8 cellular contexts compared by ENCODE assay signal in genomic region chr12:118377005-118377890, GRCh38. TPM values are rescaled to one million over a fixed set of nuclear protein-coding genes. Genes with fewer than 3 reads are reported as not detected.
DNase-seq lines count a peak whose midpoint lies in the region; ATAC-seq, FAIRE-seq and TF ChIP-seq lines count a peak whose summit lies in the region.

No MANE protein-coding gene starts in this region.

- peaks cover 10% of the 10 kb centered on the region; the same call in 1 of the 2 replicates for H3K79me2 ChIP-seq in KMS-11 (ENCODE audit: insufficient read depth, low read depth)
- peaks cover 39% of the 10 kb centered on the region for H3K79me2 ChIP-seq in keratinocyte (ENCODE audit: control insufficient read depth, insufficient read depth, low read length)

- no peaks in the 10 kb centered on the region for H3K9me1 ChIP-seq in keratinocyte (ENCODE audit: control insufficient read depth, extremely low read depth, insufficient read depth, low read length)

- H3K27ac ChIP-seq in KMS-11 = no peak overlapping the region; the same call in 1 of the 2 replicates
- peak overlapping the region; percentile 95 for H3K27ac ChIP-seq in keratinocyte (ENCODE audit: control insufficient read depth, insufficient read depth, low read length)
- peak overlapping the region; percentile 89 to 97 for H3K27ac ChIP-seq in testis

- no peaks in the 10 kb centered on the region for H4K20me1 ChIP-seq in KMS-11 (ENCODE audit: insufficient read depth)
- H4K20me1 ChIP-seq in keratinocyte (ENCODE audit: control insufficient read depth, extremely low read depth, insufficient read depth, low read length) = peaks cover 3% of the 10 kb centered on the region

- H3K27me3 Mint-ChIP-seq in activated naive CD8-positive, alpha-beta T cell treated with anti-CD3 and anti-CD28 coated beads, Interleukin-2, amount 50 U/mL, for 24 hours = no peaks in the 10 kb centered on the region

- dilution Hi-C loops in keratinocyte (cut with MboI; ENCODE audit: extremely low pct_ligation_motif_present, low sequenced_read_pairs) = no loop called here

- peak; percentile 38 for DNase-seq in COLO668 (lab: John Stamatoyannopoulos, UW; ENCODE audit: unreplicated experiment)
- DNase-seq in activated naive CD8-positive, alpha-beta T cell treated with anti-CD3 and anti-CD28 coated beads, Interleukin-2, amount 50 U/mL, for 24 hours = no peak
- no peak for DNase-seq in keratinocyte (ENCODE audit: low read depth, low spot score)
- DNase-seq in testis = no peak

- no peaks in the 10 kb centered on the region for H3K9me3 Mint-ChIP-seq in activated naive CD8-positive, alpha-beta T cell treated with anti-CD3 and anti-CD28 coated beads, Interleukin-2, amount 50 U/mL, for 24 hours

- H3K4me3 ChIP-seq in KMS-11 (IDR thresholded peaks at IDR 0.05; ENCODE audit: insufficient read depth, low read depth, low read length) = no peak overlapping the region
- H3K4me3 ChIP-seq in keratinocyte (ENCODE audit: control insufficient read depth in 2 of 3, extremely low read depth in 1 of 3, insufficient read depth in 2 of 3, low read depth in 1 of 3, low read length in 3 of 3) = peak overlapping the region; percentile 90 to 94 (median 92)
- peak overlapping the region; percentile 94 to 99 for H3K4me3 ChIP-seq in testis

- WGBS in testis, 2 donors = 0 to 2% methylated on average over 18 to 23 of the region's 23 CpGs

- no peak for FAIRE-seq in keratinocyte (lab: Jason Lieb, UNC)

- H3K36me3 Mint-ChIP-seq in activated naive CD8-positive, alpha-beta T cell treated with anti-CD3 and anti-CD28 coated beads, Interleukin-2, amount 50 U/mL, for 24 hours (ENCODE audit: low read depth) = peaks cover 11% of the 10 kb centered on the region

- TF ChIP-seq POLR2A in testis (IDR thresholded peaks at IDR 0.05) = no peak

- TF ChIP-seq CTCF in KMS-11 (conservative IDR thresholded peaks at IDR 0.05; ENCODE audit: low read depth, low read length) (no peak), keratinocyte (optimal IDR thresholded peaks at IDR 0.05 in 1 of 3, IDR thresholded peaks at IDR 0.05 in 1 of 3, conservative IDR thresholded peaks at IDR 0.05 in 1 of 3; ENCODE audit: extremely low read depth in 1 of 3, insufficient read depth in 2 of 3, low read length in 3 of 3) (no peak), testis (IDR thresholded peaks at IDR 0.05) (no peak)

- H3K9me3 ChIP-seq in keratinocyte (ENCODE audit: control insufficient read depth, low read depth, low read length) (no peaks in the 10 kb centered on the region), testis (no peaks in the 10 kb centered on the region)

- peaks cover 36% of the 10 kb centered on the region for H3K4me1 Mint-ChIP-seq in activated naive CD8-positive, alpha-beta T cell treated with anti-CD3 and anti-CD28 coated beads, Interleukin-2, amount 50 U/mL, for 24 hours

- H3K4me1 ChIP-seq in KMS-11 (ENCODE audit: low read depth, poor library complexity, severe bottlenecking) (peaks cover 10% of the 10 kb centered on the region), keratinocyte (ENCODE audit: control insufficient read depth, extremely low read depth, insufficient read depth, low read length) (peaks cover 27% of the 10 kb centered on the region), testis (peaks cover 17% of the 10 kb centered on the region)

- peak overlapping the region; percentile 82 for H3K4me3 Mint-ChIP-seq in activated naive CD8-positive, alpha-beta T cell treated with anti-CD3 and anti-CD28 coated beads, Interleukin-2, amount 50 U/mL, for 24 hours

- peak overlapping the region; percentile 91 for H3K27ac Mint-ChIP-seq in activated naive CD8-positive, alpha-beta T cell treated with anti-CD3 and anti-CD28 coated beads, Interleukin-2, amount 50 U/mL, for 24 hours

- H3K4me2 ChIP-seq in KMS-11 = peak overlapping the region; percentile 58
- peak overlapping the region; percentile 98 for H3K4me2 ChIP-seq in keratinocyte (ENCODE audit: control insufficient read depth, extremely low read depth, insufficient read depth, low read depth, low read length)

- peak overlapping the region; percentile 85; the same call in 1 of the 2 replicates for H3K9ac ChIP-seq in KMS-11
- H3K9ac ChIP-seq in keratinocyte (ENCODE audit: control insufficient read depth, extremely low read depth, insufficient read depth, low read length) = peak overlapping the region; percentile 93

- H3K36me3 ChIP-seq in KMS-11 (ENCODE audit: insufficient read depth) (no peaks in the 10 kb centered on the region), keratinocyte (ENCODE audit: control insufficient read depth in 2 of 2, extremely low read depth in 1 of 2, insufficient read depth in 2 of 2, low read length in 2 of 2) (peaks cover 0 to 6% of the 10 kb centered on the region in 2 experiments), testis (ENCODE audit: low read depth, missing control alignments) (no peaks in the 10 kb centered on the region)

- no peak overlapping the region for H2AFZ ChIP-seq in KMS-11 (ENCODE audit: low read depth)
- peak overlapping the region; percentile 63 for H2AFZ ChIP-seq in keratinocyte (ENCODE audit: control insufficient read depth, low read length)

- no peak for ATAC-seq in activated naive CD8-positive, alpha-beta T cell treated with anti-CD3 and anti-CD28 coated beads, Interleukin-2, amount 50 U/mL, for 24 hours
- no peak for ATAC-seq in GM21786 (IDR thresholded peaks at IDR 0.05; ENCODE audit: unreplicated experiment)
- no peak for ATAC-seq in GM19035 (IDR thresholded peaks at IDR 0.05; ENCODE audit: unreplicated experiment)
- ATAC-seq in GM18907 (IDR thresholded peaks at IDR 0.05; ENCODE audit: unreplicated experiment) = no peak

- intact Hi-C loops in testis (cut with DNase I; ENCODE audit: low total_unique reads) = loop anchor here (10.0 kb wide), 1 partner anchor 192 kb away; no protein-coding TSS in a partner anchor

- no peaks in the 10 kb centered on the region for H3K27me3 ChIP-seq in KMS-11 (ENCODE audit: insufficient read depth, low read depth)
- H3K27me3 ChIP-seq in keratinocyte (ENCODE audit: control insufficient read depth, extremely low read depth, insufficient read depth, low read length) = no peaks in the 10 kb centered on the region
- no peaks in the 10 kb centered on the region for H3K27me3 ChIP-seq in testis

RNA-seq across cellular contexts. Expression of gene SUDS3, which starts 0.9 kb away (rescaled TPM):
- polyA plus RNA-seq in keratinocyte = 23.5 to 32.4 TPM (median 27.1 TPM) in 3 replicates
- polyA plus RNA-seq in keratinocyte (2011; ENCODE audit: low read depth) = 32.0 TPM
- polyA plus RNA-seq in keratinocyte (2011; cell fraction: cytosol; rRNA removed) = 19.7 and 27.9 TPM in 2 replicates
- 29.8 and 32.0 TPM in 2 replicates for polyA plus RNA-seq in keratinocyte (2011; cell fraction: nucleus; rRNA removed)
- 15.3 and 19.1 TPM in 2 replicates for polyA plus RNA-seq in keratinocyte (2012; ENCODE audit: low replicate concordance)
- polyA minus RNA-seq in keratinocyte = 23.0 to 39.6 TPM (median 24.6 TPM) in 3 replicates
- polyA minus RNA-seq in keratinocyte (2011; cell fraction: cytosol; rRNA and poly(A)+ RNA removed) = 23.2 TPM
- polyA minus RNA-seq in keratinocyte (2011; cell fraction: nucleus; rRNA and poly(A)+ RNA removed) = 16.6 and 33.3 TPM in 2 replicates
- 10 to 100 TPM; 73.1 to 89.1 TPM for total RNA-seq in testis
- 42.3 TPM for polyA plus RNA-seq in testis (ENCODE audit: insufficient read depth, low read depth, low replicate concordance)

RNA-seq across cellular contexts. Expression of gene TAOK3, which starts 4.5 kb away (rescaled TPM):
- polyA plus RNA-seq in keratinocyte = 26.2 to 44.1 TPM (median 35.0 TPM) in 3 replicates
- polyA plus RNA-seq in keratinocyte (2011; ENCODE audit: low read depth) = 68.9 TPM
- polyA plus RNA-seq in keratinocyte (2011; cell fraction: cytosol; rRNA removed) = 24.8 and 39.1 TPM in 2 replicates
- 59.6 and 61.1 TPM in 2 replicates for polyA plus RNA-seq in keratinocyte (2011; cell fraction: nucleus; rRNA removed)
- polyA plus RNA-seq in keratinocyte (2012; ENCODE audit: low replicate concordance) = 19.4 and 28.9 TPM in 2 replicates
- polyA minus RNA-seq in keratinocyte = 52.2 to 109 TPM (median 56.5 TPM) in 3 replicates
- 18.6 TPM for polyA minus RNA-seq in keratinocyte (2011; cell fraction: cytosol; rRNA and poly(A)+ RNA removed)
- 22.1 and 68.0 TPM in 2 replicates for polyA minus RNA-seq in keratinocyte (2011; cell fraction: nucleus; rRNA and poly(A)+ RNA removed)
- 10 to 100 TPM; 51.9 to 64.8 TPM for total RNA-seq in testis
- polyA plus RNA-seq in testis (ENCODE audit: insufficient read depth, low read depth, low replicate concordance) = 20.5 TPM
